20 cellular contexts compared by ENCODE assay signal in the genomic region with DNA sequence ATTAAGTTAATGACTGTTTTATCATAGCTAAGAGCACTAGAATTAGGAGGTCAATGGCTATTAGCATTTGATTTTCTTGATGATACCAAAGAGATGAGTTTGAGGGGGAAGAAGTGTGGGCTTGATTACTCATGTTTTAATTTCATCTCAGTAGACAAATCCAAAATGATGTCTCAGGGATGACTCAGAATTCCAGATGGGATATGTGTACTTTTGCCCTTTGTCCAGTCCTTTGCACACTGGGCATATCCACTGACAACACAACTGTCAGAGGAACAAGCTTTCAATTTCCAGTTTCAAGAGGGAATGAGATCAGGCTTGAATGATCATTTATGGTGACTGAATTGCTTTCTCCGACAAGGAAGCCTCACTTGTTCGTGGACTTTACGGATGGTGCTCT.
A peak's percentile ranks its signal among the peaks of the same experiment; 100 is the strongest.
DNase-seq lines count a peak whose midpoint lies in the region; ATAC-seq and TF ChIP-seq lines count a peak whose summit lies in the region.
"Had no signal": no experiment of that assay in that cellular context is flagged by ENCODE, and none has a peak within 500 bp of the region (broad histone marks: within the 10 kb centered on the region; RNA-seq: fewer than 3 reads in every experiment).

No MANE protein-coding gene starts in this region.

- H3K9me3 Mint-ChIP-seq in activated T-cell treated with anti-CD3 and anti-CD28 coated beads, Interleukin-2, amount 50 U/mL, for 24 hours = no peaks in the 10 kb centered on the region
- H3K9me3 Mint-ChIP-seq: activated naive CD4-positive, alpha-beta T cell treated with anti-CD3 and anti-CD28 coated beads, Interleukin-2, amount 50 U/mL, for 24 hours; type B pancreatic cell had no signal

- H3K27ac Mint-ChIP-seq in activated T-cell treated with anti-CD3 and anti-CD28 coated beads, Interleukin-2, amount 50 U/mL, for 24 hours = no peak overlapping the region
- H3K27ac Mint-ChIP-seq: activated naive CD4-positive, alpha-beta T cell treated with anti-CD3 and anti-CD28 coated beads, Interleukin-2, amount 50 U/mL, for 24 hours; CD8-positive, alpha-beta memory T cell; H9; naive thymus-derived CD4-positive, alpha-beta T cell; type B pancreatic cell had no signal

- no peak overlapping the region for H3K4me3 Mint-ChIP-seq in activated T-cell treated with anti-CD3 and anti-CD28 coated beads, Interleukin-2, amount 50 U/mL, for 24 hours
- H3K4me3 Mint-ChIP-seq: activated naive CD4-positive, alpha-beta T cell treated with anti-CD3 and anti-CD28 coated beads, Interleukin-2, amount 50 U/mL, for 24 hours; CD8-positive, alpha-beta memory T cell; H9; naive thymus-derived CD4-positive, alpha-beta T cell; type B pancreatic cell had no signal

- H3K27me3 Mint-ChIP-seq in activated T-cell treated with anti-CD3 and anti-CD28 coated beads, Interleukin-2, amount 50 U/mL, for 24 hours = peaks cover 12% of the 10 kb centered on the region
- H3K27me3 Mint-ChIP-seq: activated naive CD4-positive, alpha-beta T cell treated with anti-CD3 and anti-CD28 coated beads, Interleukin-2, amount 50 U/mL, for 24 hours; type B pancreatic cell had no signal

- no peaks in the 10 kb centered on the region for H3K4me1 Mint-ChIP-seq in activated T-cell treated with anti-CD3 and anti-CD28 coated beads, Interleukin-2, amount 50 U/mL, for 24 hours (ENCODE audit: low read depth)
- H3K4me1 Mint-ChIP-seq: activated naive CD4-positive, alpha-beta T cell treated with anti-CD3 and anti-CD28 coated beads, Interleukin-2, amount 50 U/mL, for 24 hours; CD8-positive, alpha-beta memory T cell; H9 had no signal

- H3K36me3 Mint-ChIP-seq in activated T-cell treated with anti-CD3 and anti-CD28 coated beads, Interleukin-2, amount 50 U/mL, for 24 hours (ENCODE audit: low read depth) = no peaks in the 10 kb centered on the region
- H3K36me3 Mint-ChIP-seq: activated naive CD4-positive, alpha-beta T cell treated with anti-CD3 and anti-CD28 coated beads, Interleukin-2, amount 50 U/mL, for 24 hours; CD8-positive, alpha-beta memory T cell; naive thymus-derived CD4-positive, alpha-beta T cell; type B pancreatic cell had no signal

- DNase-seq in A172 (ENCODE audit: low spot score) = peak; percentile 67
- peak; percentile 78 for DNase-seq in HCEC 1CT
- peak; percentile 40 for DNase-seq in glomerular visceral epithelial cell (ENCODE audit: extremely low spot score)
- no peak for DNase-seq in NCI-H1092 (lab: John Stamatoyannopoulos, UW)
- no peak for DNase-seq in activated T-cell treated with anti-CD3 and anti-CD28 coated beads, Interleukin-2, amount 50 U/mL, for 24 hours
- DNase-seq in NCI-H2227 (lab: John Stamatoyannopoulos, UW; ENCODE audit: unreplicated experiment) = no peak
- DNase-seq in activated CD4-positive, alpha-beta T cell treated with anti-CD3 and anti-CD28 coated beads, Interleukin-2, amount 50 U/mL, for 4 hours = no peak
- DNase-seq: CD8-positive, alpha-beta memory T cell; esophagus squamous epithelium; GF-D8; H9; left ventricle myocardium inferior; naive thymus-derived CD4-positive, alpha-beta T cell; NCI-H748 treated with DMSO at 0.1 percent for 48 hours; posterior cingulate gyrus; stimulated activated naive CD4-positive, alpha-beta T cell had no signal

- peak; percentile 81 for ATAC-seq in SK-N-SH treated with all-trans-retinoic acid at 6 μM for 48 hours
- ATAC-seq: A549; naive thymus-derived CD4-positive, alpha-beta T cell had no signal

TF ChIP-seq in SK-N-SH treated with all-trans-retinoic acid at 6 μM for 48 hours, 23 proteins besides CTCF, POLR2A, EP300 and RAD21:
- TF ChIP-seq ARNTL (CRISPR knock-in tag; IDR thresholded peaks at IDR 0.05; ENCODE audit: borderline replicate concordance, low read depth) = no peak
- TF ChIP-seq RARB (CRISPR knock-in tag; IDR thresholded peaks at IDR 0.05) = no peak
- TF ChIP-seq ZNF8 (CRISPR knock-in tag; IDR thresholded peaks at IDR 0.05) = no peak
- no peak for TF ChIP-seq ZFP30 (CRISPR knock-in tag; IDR thresholded peaks at IDR 0.05)
- no peak for TF ChIP-seq TOX (CRISPR knock-in tag; IDR thresholded peaks at IDR 0.05; ENCODE audit: borderline replicate concordance)
- TF ChIP-seq, protein P1, sequence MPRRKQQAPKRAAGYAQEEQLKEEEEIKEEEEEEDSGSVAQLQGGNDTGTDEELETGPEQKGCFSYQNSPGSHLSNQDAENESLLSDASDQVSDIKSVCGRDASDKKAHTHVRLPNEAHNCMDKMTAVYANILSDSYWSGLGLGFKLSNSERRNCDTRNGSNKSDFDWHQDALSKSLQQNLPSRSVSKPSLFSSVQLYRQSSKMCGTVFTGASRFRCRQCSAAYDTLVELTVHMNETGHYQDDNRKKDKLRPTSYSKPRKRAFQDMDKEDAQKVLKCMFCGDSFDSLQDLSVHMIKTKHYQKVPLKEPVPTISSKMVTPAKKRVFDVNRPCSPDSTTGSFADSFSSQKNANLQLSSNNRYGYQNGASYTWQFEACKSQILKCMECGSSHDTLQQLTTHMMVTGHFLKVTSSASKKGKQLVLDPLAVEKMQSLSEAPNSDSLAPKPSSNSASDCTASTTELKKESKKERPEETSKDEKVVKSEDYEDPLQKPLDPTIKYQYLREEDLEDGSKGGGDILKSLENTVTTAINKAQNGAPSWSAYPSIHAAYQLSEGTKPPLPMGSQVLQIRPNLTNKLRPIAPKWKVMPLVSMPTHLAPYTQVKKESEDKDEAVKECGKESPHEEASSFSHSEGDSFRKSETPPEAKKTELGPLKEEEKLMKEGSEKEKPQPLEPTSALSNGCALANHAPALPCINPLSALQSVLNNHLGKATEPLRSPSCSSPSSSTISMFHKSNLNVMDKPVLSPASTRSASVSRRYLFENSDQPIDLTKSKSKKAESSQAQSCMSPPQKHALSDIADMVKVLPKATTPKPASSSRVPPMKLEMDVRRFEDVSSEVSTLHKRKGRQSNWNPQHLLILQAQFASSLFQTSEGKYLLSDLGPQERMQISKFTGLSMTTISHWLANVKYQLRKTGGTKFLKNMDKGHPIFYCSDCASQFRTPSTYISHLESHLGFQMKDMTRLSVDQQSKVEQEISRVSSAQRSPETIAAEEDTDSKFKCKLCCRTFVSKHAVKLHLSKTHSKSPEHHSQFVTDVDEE (CRISPR knock-in tag; IDR thresholded peaks at IDR 0.05) = no peak
- no peak for TF ChIP-seq CSDC2 (CRISPR knock-in tag; IDR thresholded peaks at IDR 0.05)
- no peak for TF ChIP-seq OSR1 (CRISPR knock-in tag; IDR thresholded peaks at IDR 0.05)
- TF ChIP-seq, protein P2, sequence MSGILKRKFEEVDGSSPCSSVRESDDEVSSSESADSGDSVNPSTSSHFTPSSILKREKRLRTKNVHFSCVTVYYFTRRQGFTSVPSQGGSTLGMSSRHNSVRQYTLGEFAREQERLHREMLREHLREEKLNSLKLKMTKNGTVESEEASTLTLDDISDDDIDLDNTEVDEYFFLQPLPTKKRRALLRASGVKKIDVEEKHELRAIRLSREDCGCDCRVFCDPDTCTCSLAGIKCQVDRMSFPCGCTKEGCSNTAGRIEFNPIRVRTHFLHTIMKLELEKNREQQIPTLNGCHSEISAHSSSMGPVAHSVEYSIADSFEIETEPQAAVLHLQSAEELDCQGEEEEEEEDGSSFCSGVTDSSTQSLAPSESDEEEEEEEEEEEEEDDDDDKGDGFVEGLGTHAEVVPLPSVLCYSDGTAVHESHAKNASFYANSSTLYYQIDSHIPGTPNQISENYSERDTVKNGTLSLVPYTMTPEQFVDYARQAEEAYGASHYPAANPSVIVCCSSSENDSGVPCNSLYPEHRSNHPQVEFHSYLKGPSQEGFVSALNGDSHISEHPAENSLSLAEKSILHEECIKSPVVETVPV (CRISPR knock-in tag; IDR thresholded peaks at IDR 0.05) = no peak
- TF ChIP-seq ZC3H10 (CRISPR knock-in tag; IDR thresholded peaks at IDR 0.05) = no peak
- no peak for TF ChIP-seq ZNF70 (CRISPR knock-in tag; IDR thresholded peaks at IDR 0.05)
- no peak for TF ChIP-seq ZNF565 (CRISPR knock-in tag; conservative IDR thresholded peaks at IDR 0.05; ENCODE audit: low read depth)

Comparison
In these comparisons a context has a peak if more than half of its experiments do, and no peak if none do; other contexts are left out.
1. DNase-seq: peak in A172 (single experiment), HCEC 1CT (single experiment) and glomerular visceral epithelial cell (single experiment); none in NCI-H1092 (single experiment), activated T-cell treated with anti-CD3 and anti-CD28 coated beads, Interleukin-2, amount 50 U/mL, for 24 hours (single experiment), NCI-H2227 (single experiment) and activated CD4-positive, alpha-beta T cell treated with anti-CD3 and anti-CD28 coated beads, Interleukin-2, amount 50 U/mL, for 4 hours (0 of 2).